Comparison of ENCODE assay signal across 1 cellular context in genomic region chr14:64644629-64645028, GRCh38.
TF ChIP-seq lines count a peak whose summit lies in the region.

No MANE protein-coding gene starts in this region.

TF ChIP-seq in H1, 55 proteins besides CTCF, POLR2A, EP300 and RAD21:
- TF ChIP-seq ZNF274 (IDR thresholded peaks at IDR 0.05; ENCODE audit: borderline replicate concordance, extremely low read depth, low read length) (no peak), BACH1 (IDR thresholded peaks at IDR 0.05; ENCODE audit: low read length) (no peak), JUN (IDR thresholded peaks at IDR 0.05; ENCODE audit: low read depth, low read length) (no peak)
